Comparison of ENCODE assay signal across 11 cellular contexts in genomic region chr17:49633762-49634486, GRCh38. TPM values are rescaled to one million over a fixed set of nuclear protein-coding genes. Genes with fewer than 3 reads are reported as not detected.
DNase-seq lines count a peak whose midpoint lies in the region; ATAC-seq, FAIRE-seq and TF ChIP-seq lines count a peak whose summit lies in the region.
"Had no signal": no experiment of that assay in that cellular context is flagged by ENCODE, and none has a peak within 500 bp of the region (broad histone marks: within the 10 kb centered on the region; RNA-seq: fewer than 3 reads in every experiment).

No MANE protein-coding gene starts in this region.

- CTCF ChIA-PET in HepG2 (lab: Yijun Ruan, JAX; ENCODE audit: low intra/inter-chr PET ratio, low total read pairs) = no interaction called here

- TF ChIP-seq EP300 in HepG2 (IDR thresholded peaks at IDR 0.05; ENCODE audit: low read depth in 2 of 2, low read length in 2 of 2) (no peak), HepG2 (CRISPR knock-in tag; IDR thresholded peaks at IDR 0.05; ENCODE audit: borderline replicate concordance) (no peak)

- no peak overlapping the region for H3K4me3 ChIP-seq in HepG2 (replicated peaks in 1 of 3; ENCODE audit: insufficient read depth in 1 of 3, low read depth in 2 of 3, low read length in 3 of 3)
- no peak overlapping the region for H3K4me3 ChIP-seq in right lobe of liver
- no peak overlapping the region for H3K4me3 ChIP-seq in neutrophil (ENCODE audit: low read depth in 1 of 2, low read length in 1 of 2)
- H3K4me3 ChIP-seq in MM.1S (ENCODE audit: low read length) = no peak overlapping the region
- no peak overlapping the region for H3K4me3 ChIP-seq in body of pancreas

- WGBS in HepG2 (ENCODE audit: low lambda C conversion rate) = 98% methylated on average over 4 of the region's 4 CpGs
- 72% methylated on average over 4 of the region's 4 CpGs for WGBS in right lobe of liver (ENCODE audit: insufficient coverage, low coverage, low lambda C conversion rate, missing lambda C conversion rate)
- 80 to 88% methylated on average over 4 of the region's 4 CpGs for WGBS in body of pancreas, 2 donors

- POLR2A ChIA-PET in HepG2 (lab: Yijun Ruan, JAX) = no interaction called here

- H3F3A ChIP-seq in MM.1S (ENCODE audit: insufficient read depth, low read length) = no peaks in the 10 kb centered on the region

- H3K27me3 ChIP-seq in HepG2 (ENCODE audit: control insufficient read depth in 1 of 2, insufficient read depth in 2 of 2, low read length in 2 of 2) (no peaks in the 10 kb centered on the region), right lobe of liver (no peaks in the 10 kb centered on the region), neutrophil (no peaks in the 10 kb centered on the region), MM.1S (replicated peaks; ENCODE audit: insufficient read depth, low read length) (no peaks in the 10 kb centered on the region), body of pancreas (no peaks in the 10 kb centered on the region)

- H3K9ac ChIP-seq in HepG2 (ENCODE audit: insufficient read depth, low read depth, low read length) (no peak overlapping the region), MM.1S (ENCODE audit: low read length) (no peak overlapping the region)

- H3K79me2 ChIP-seq in HepG2 (ENCODE audit: insufficient read depth, low read length) (peaks cover 42% of the 10 kb centered on the region), MM.1S (ENCODE audit: low read length) (peaks cover 86% of the 10 kb centered on the region)

- H4K20me1 ChIP-seq in HepG2 (ENCODE audit: insufficient read depth, low read length) = peaks cover 2% of the 10 kb centered on the region; the same call in 1 of the 2 replicates
- no peaks in the 10 kb centered on the region for H4K20me1 ChIP-seq in MM.1S (ENCODE audit: insufficient read depth, low read length)

- H2AFZ ChIP-seq in HepG2 (ENCODE audit: low read length) = no peak overlapping the region
- no peak overlapping the region for H2AFZ ChIP-seq in MM.1S (ENCODE audit: low read length)

- H3K4me1 ChIP-seq in HepG2 (ENCODE audit: insufficient read depth, low read length) = peaks cover 60% of the 10 kb centered on the region
- peaks cover 0 to 73% (median 25%) of the 10 kb centered on the region in 4 donors for H3K4me1 ChIP-seq in right lobe of liver
- no peaks in the 10 kb centered on the region for H3K4me1 ChIP-seq in neutrophil (ENCODE audit: control insufficient read depth in 1 of 2, insufficient read depth in 1 of 2, low read depth in 1 of 2, low read length in 1 of 2)
- H3K4me1 ChIP-seq in MM.1S (ENCODE audit: low read length) = no peaks in the 10 kb centered on the region
- H3K4me1 ChIP-seq in body of pancreas = peaks cover 62% of the 10 kb centered on the region

- peak overlapping the region; percentile 7 for H3K27ac ChIP-seq in HepG2 (ENCODE audit: extremely low read length, insufficient read depth, low read length)
- peak overlapping the region in 1 of 3 donors; percentile 9 for H3K27ac ChIP-seq in right lobe of liver
- peak overlapping the region; percentile 50 for H3K27ac ChIP-seq in neutrophil
- no peak overlapping the region for H3K27ac ChIP-seq in MM.1S (ENCODE audit: low read length)
- H3K27ac ChIP-seq in body of pancreas = peak overlapping the region in 1 of 4 donors; percentile 34

- intact Hi-C loops in HepG2 (cut with micrococcal nuclease; ENCODE audit: unreplicated experiment) (no loop called here), right lobe of liver (cut with DNase I) (no loop called here), body of pancreas (cut with DNase I) (no loop called here)

- H3K4me2 ChIP-seq in HepG2 (ENCODE audit: low read depth, low read length) (no peak overlapping the region), MM.1S (ENCODE audit: low read depth, low read length) (no peak overlapping the region)

- H3K36me3 ChIP-seq in HepG2 (replicated peaks in 1 of 2; ENCODE audit: control insufficient read depth in 1 of 2, insufficient read depth in 2 of 2, low read length in 2 of 2) (no peaks in the 10 kb centered on the region; a peak in 1 of 5 replicates), right lobe of liver (no peaks in the 10 kb centered on the region), neutrophil (no peaks in the 10 kb centered on the region), MM.1S (replicated peaks; ENCODE audit: insufficient read depth, low read length) (no peaks in the 10 kb centered on the region), body of pancreas (replicated peaks in 1 of 2; ENCODE audit: insufficient read depth in 1 of 2, low read depth in 2 of 2) (no peaks in the 10 kb centered on the region)

- no peaks in the 10 kb centered on the region for H3K9me2 ChIP-seq in MM.1S (replicated peaks; ENCODE audit: insufficient read depth, low read length)

- TF ChIP-seq RAD21 in HepG2 (CRISPR knock-in tag; IDR thresholded peaks at IDR 0.05) = no peak

- DNase-seq in HepG2 (ENCODE audit: low spot score) = no peak
- no peak for DNase-seq in right lobe of liver
- peak; percentile 8 for DNase-seq in fibroblast of the conjunctiva (ENCODE audit: low read depth)
- DNase-seq in activated CD4-positive, alpha-beta T cell treated with anti-CD3 and anti-CD28 coated beads, Interleukin-2, amount 50 U/mL, for 1 hour = no peak
- DNase-seq in MM.1S = no peak
- DNase-seq in body of pancreas = no peak
- DNase-seq: ACHN; activated naive CD8-positive, alpha-beta T cell treated with anti-CD3 and anti-CD28 coated beads, Interleukin-2, amount 50 U/mL, for 24 hours; NCI-H510A had no signal

- H3K9me3 ChIP-seq in HepG2 (ENCODE audit: low read length) (no peaks in the 10 kb centered on the region), right lobe of liver (no peaks in the 10 kb centered on the region), neutrophil (no peaks in the 10 kb centered on the region), MM.1S (replicated peaks; ENCODE audit: insufficient read depth, low read length) (no peaks in the 10 kb centered on the region), body of pancreas (no peaks in the 10 kb centered on the region)

- no TSS peak for BruUV-seq in HepG2 (replicated peaks; lab: Mats Ljungman, UMichigan)

- no peak for ATAC-seq in HepG2
- no peak for ATAC-seq in right lobe of liver
- no peak for ATAC-seq in GM18511 (IDR thresholded peaks at IDR 0.05; ENCODE audit: unreplicated experiment)
- ATAC-seq in body of pancreas = no peak
- ATAC-seq: activated naive CD8-positive, alpha-beta T cell treated with anti-CD3 and anti-CD28 coated beads, Interleukin-2, amount 50 U/mL, for 24 hours had no signal

- no peak for FAIRE-seq in HepG2 (lab: Jason Lieb, UNC)

- no peak for TF ChIP-seq POLR2A in HepG2 (IDR thresholded peaks at IDR 0.05; ENCODE audit: insufficient read depth in 1 of 2, low read depth in 2 of 2, low read length in 2 of 2)
- TF ChIP-seq POLR2A in right lobe of liver (IDR thresholded peaks at IDR 0.05) = no peak
- no peak for TF ChIP-seq POLR2A in body of pancreas (IDR thresholded peaks at IDR 0.05)

- in situ Hi-C loops in HepG2 (cut with HindIII; ENCODE audit: extremely low pct_ligation_motif_present, low pct_unique_long_range_greater_than_20kb) = no loop called here

- no peak for TF ChIP-seq CTCF in HepG2 (CRISPR knock-in tag; IDR thresholded peaks at IDR 0.05)
- TF ChIP-seq CTCF in right lobe of liver (IDR thresholded peaks at IDR 0.05) = no peak
- no peak for TF ChIP-seq CTCF in neutrophil (IDR thresholded peaks at IDR 0.05)
- TF ChIP-seq CTCF in MM.1S (IDR thresholded peaks at IDR 0.05; ENCODE audit: low read length) = no peak
- no peak for TF ChIP-seq CTCF in body of pancreas (IDR thresholded peaks at IDR 0.05)

RNA-seq across cellular contexts. Expression of gene SPOP, which starts 44.0 kb away (rescaled TPM):
- total RNA-seq in HepG2 (2016; rRNA removed; fragmentation: Illumina TruSeq; extraction: Trizol) (60.8 and 79.4 TPM in 2 replicates), right lobe of liver (10 to 100 TPM; 26.9 to 41.0 (median 34.1) TPM), body of pancreas (10 to 100 TPM; 42.3 to 57.4 TPM)
- 19.9 and 21.7 TPM in 2 replicates for total RNA-seq in HepG2 (2016; cell fraction: cytosol; rRNA removed; fragmentation: Illumina TruSeq; extraction: Trizol; ENCODE audit: low read depth)
- total RNA-seq in HepG2 (2016; cell fraction: insoluble cytoplasmic fraction; rRNA removed; fragmentation: Illumina TruSeq; extraction: Trizol) = 63.3 and 71.0 TPM in 2 replicates
- 43.8 and 45.3 TPM in 2 replicates for total RNA-seq in HepG2 (2016; cell fraction: membrane; rRNA removed; fragmentation: Illumina TruSeq; extraction: Trizol)
- 46.2 and 51.9 TPM in 2 replicates for total RNA-seq in HepG2 (2016; cell fraction: nucleus; rRNA removed; fragmentation: Illumina TruSeq; extraction: Trizol)
- polyA plus RNA-seq in HepG2 (2011; rRNA removed) = 52.8 and 53.9 TPM in 2 replicates
- polyA plus RNA-seq in HepG2 (2011; cell fraction: cytosol; rRNA removed) = 26.8 and 29.2 TPM in 2 replicates
- polyA plus RNA-seq in HepG2 (2011; cell fraction: nucleus; rRNA removed) = 30.1 and 34.8 TPM in 2 replicates
- 43.7 and 44.1 TPM in 2 replicates for polyA plus RNA-seq in HepG2 (2012)
- polyA plus RNA-seq in HepG2 (2016; cell fraction: cytosol; fragmentation: Illumina TruSeq; extraction: Trizol; ENCODE audit: low read depth) = 9.7 and 11.5 TPM in 2 replicates
- 61.1 and 61.7 TPM in 2 replicates for polyA plus RNA-seq in HepG2 (2016; cell fraction: insoluble cytoplasmic fraction; fragmentation: Illumina TruSeq; extraction: Trizol; ENCODE audit: low read depth)
- 21.7 and 24.5 TPM in 2 replicates for polyA plus RNA-seq in HepG2 (2016; cell fraction: membrane; fragmentation: Illumina TruSeq; extraction: Trizol; ENCODE audit: low read depth)
- 48.8 and 52.8 TPM in 2 replicates for polyA plus RNA-seq in HepG2 (2016; cell fraction: nucleus; fragmentation: Illumina TruSeq; extraction: Trizol; ENCODE audit: insufficient read depth, low read depth)
- polyA minus RNA-seq in HepG2 (2011; rRNA and poly(A)+ RNA removed; ENCODE audit: low replicate concordance) = 81.2 and 98.5 TPM in 2 replicates
- 39.3 and 41.6 TPM in 2 replicates for polyA minus RNA-seq in HepG2 (2011; cell fraction: cytosol; rRNA and poly(A)+ RNA removed)
- polyA minus RNA-seq in HepG2 (2011; cell fraction: nucleus; rRNA and poly(A)+ RNA removed) = 61.2 and 77.8 TPM in 2 replicates

RNA-seq across cellular contexts. Expression of gene NXPH3, which starts 58.3 kb away (rescaled TPM):
- total RNA-seq in HepG2 (2016; rRNA removed; fragmentation: Illumina TruSeq; extraction: Trizol) (0.04 and 0.08 TPM in 2 replicates), right lobe of liver (under 1 TPM in 5 of 6 experiments, not detected in 1; 0.09 to 0.43 (median 0.21) TPM), body of pancreas (under 1 TPM; 0.78 to 0.99 TPM)
- total RNA-seq in HepG2 (2016; cell fraction: cytosol; rRNA removed; fragmentation: Illumina TruSeq; extraction: Trizol; ENCODE audit: low read depth) = not detected in 2 replicates
- 0.10 and 0.11 TPM in 2 replicates for total RNA-seq in HepG2 (2016; cell fraction: insoluble cytoplasmic fraction; rRNA removed; fragmentation: Illumina TruSeq; extraction: Trizol)
- total RNA-seq in HepG2 (2016; cell fraction: membrane; rRNA removed; fragmentation: Illumina TruSeq; extraction: Trizol) = not detected in 2 replicates
- not detected in 2 replicates for total RNA-seq in HepG2 (2016; cell fraction: nucleus; rRNA removed; fragmentation: Illumina TruSeq; extraction: Trizol)
- polyA plus RNA-seq in HepG2 (2011; rRNA removed) = 0.48 and 0.58 TPM in 2 replicates
- 0.31 and 0.54 TPM in 2 replicates for polyA plus RNA-seq in HepG2 (2011; cell fraction: cytosol; rRNA removed)
- 0.52 and 0.95 TPM in 2 replicates for polyA plus RNA-seq in HepG2 (2011; cell fraction: nucleus; rRNA removed)
- 0.24 and 0.31 TPM in 2 replicates for polyA plus RNA-seq in HepG2 (2012)
- polyA plus RNA-seq in HepG2 (2016; cell fraction: cytosol; fragmentation: Illumina TruSeq; extraction: Trizol; ENCODE audit: low read depth) = not detected in 2 replicates
- polyA plus RNA-seq in HepG2 (2016; cell fraction: insoluble cytoplasmic fraction; fragmentation: Illumina TruSeq; extraction: Trizol; ENCODE audit: low read depth) = not detected in 2 replicates
- 0.12 TPM in 1 of 2 replicates, not detected in the other for polyA plus RNA-seq in HepG2 (2016; cell fraction: membrane; fragmentation: Illumina TruSeq; extraction: Trizol; ENCODE audit: low read depth)
- 0.16 TPM in 1 of 2 replicates, not detected in the other for polyA plus RNA-seq in HepG2 (2016; cell fraction: nucleus; fragmentation: Illumina TruSeq; extraction: Trizol; ENCODE audit: insufficient read depth, low read depth)
- 0.28 TPM in 1 of 2 replicates, not detected in the other for polyA minus RNA-seq in HepG2 (2011; rRNA and poly(A)+ RNA removed; ENCODE audit: low replicate concordance)
- not detected in 2 replicates for polyA minus RNA-seq in HepG2 (2011; cell fraction: cytosol; rRNA and poly(A)+ RNA removed)
- 0.26 and 0.50 TPM in 2 replicates for polyA minus RNA-seq in HepG2 (2011; cell fraction: nucleus; rRNA and poly(A)+ RNA removed)
